Comparison of ENCODE assay signal across 39 cellular contexts in genomic region chr1:156342556-156342955, GRCh38. TPM values are rescaled to one million over a fixed set of nuclear protein-coding genes. Genes with fewer than 3 reads are reported as not detected.
DNase-seq lines count a peak whose midpoint lies in the region; ATAC-seq and TF ChIP-seq lines count a peak whose summit lies in the region.
"Had no signal": no experiment of that assay in that cellular context is flagged by ENCODE, and none has a peak within 500 bp of the region (broad histone marks: within the 10 kb centered on the region; RNA-seq: fewer than 3 reads in every experiment).

No MANE protein-coding gene starts in this region.

- H3K9me3 Mint-ChIP-seq in CD4-positive, alpha-beta T cell = no peaks in the 10 kb centered on the region
- H3K9me3 Mint-ChIP-seq: activated CD8-positive, alpha-beta T cell treated with anti-CD3 and anti-CD28 coated beads for 36 hours; activated naive CD4-positive, alpha-beta T cell treated with anti-CD3 and anti-CD28 coated beads, Interleukin-2, amount 50 U/mL, for 24 hours; activated T-helper 17 cell treated with anti-CD3 and anti-CD28 coated beads, Interleukin-2, amount 50 U/mL, for 72 hours; natural killer cell; stimulated activated naive CD8-positive, alpha-beta T cell treated with anti-CD3 and anti-CD28 coated beads, Interleukin-15, amount 100 ng/mL, for 72 hours; T-helper 1 cell treated with Interleukin-12 subunit alpha and Interleukin-12 subunit beta and Interleukin-4 antibody, amounts not matched to agents 30 μg/mL and 1 μg/mL, for 36 hours had no signal

- no peaks in the 10 kb centered on the region for H3K27me3 Mint-ChIP-seq in CD4-positive, alpha-beta T cell

- TF ChIP-seq POLR2A in upper lobe of left lung (IDR thresholded peaks at IDR 0.05) = no peak

- intact Hi-C loops in CD4-positive, alpha-beta T cell (cut with DNase I, micrococcal nuclease) = no loop called here

- WGBS in upper lobe of left lung, 2 donors = 82 to 96% methylated on average over 1 of the region's 1 CpG

- CTCF ChIA-PET in CD4-positive, alpha-beta T cell (lab: Charles Lee) = no interaction called here

- no peak for TF ChIP-seq CTCF in CD4-positive, alpha-beta T cell (IDR thresholded peaks at IDR 0.05)
- TF ChIP-seq CTCF in brain microvascular endothelial cell (IDR thresholded peaks at IDR 0.05; ENCODE audit: low read depth, low read length, missing control alignments) (no peak), upper lobe of left lung (IDR thresholded peaks at IDR 0.05) (no peak)

- H3K27me3 ChIP-seq in CD4-positive, alpha-beta T cell (ENCODE audit: control insufficient read depth, insufficient read depth, low read length) = no peaks in the 10 kb centered on the region
- H3K27me3 ChIP-seq in brain microvascular endothelial cell (replicated peaks) = no peaks in the 10 kb centered on the region
- H3K27me3 ChIP-seq in upper lobe of left lung = no peaks in the 10 kb centered on the region
- H3K27me3 ChIP-seq in MG63 = no peaks in the 10 kb centered on the region; the same call in 1 of the 2 replicates
- H3K27me3 ChIP-seq: cardiac muscle cell, colonic mucosa, thyroid gland had no signal

- POLR2A ChIA-PET in CD4-positive, alpha-beta T cell (lab: Charles Lee) = no interaction called here

- no peak for ATAC-seq in CD4-positive, alpha-beta T cell (ENCODE audit: poor library complexity)
- ATAC-seq in upper lobe of left lung (ENCODE audit: low FRiP score in 2 of 2) (no peak), HG02981 (IDR thresholded peaks at IDR 0.05; ENCODE audit: unreplicated experiment) (no peak), HG03135 (IDR thresholded peaks at IDR 0.05; ENCODE audit: unreplicated experiment) (no peak)
- ATAC-seq: activated CD8-positive, alpha-beta T cell treated with anti-CD3 and anti-CD28 coated beads for 36 hours; activated T-helper 17 cell treated with anti-CD3 and anti-CD28 coated beads, Interleukin-2, amount 50 U/mL, for 72 hours; GM12878; left ventricle myocardium superior; natural killer cell; Panc1; stimulated activated naive CD8-positive, alpha-beta T cell treated with anti-CD3 and anti-CD28 coated beads, Interleukin-15, amount 100 ng/mL, for 72 hours had no signal

- peaks cover 10% of the 10 kb centered on the region for H3K36me3 Mint-ChIP-seq in CD4-positive, alpha-beta T cell (ENCODE audit: low read depth)
- H3K36me3 Mint-ChIP-seq: natural killer cell had no signal

- no peaks in the 10 kb centered on the region for H3K9me3 ChIP-seq in CD4-positive, alpha-beta T cell (ENCODE audit: control insufficient read depth, low read length)
- H3K9me3 ChIP-seq in upper lobe of left lung (no peaks in the 10 kb centered on the region), MG63 (no peaks in the 10 kb centered on the region)
- H3K9me3 ChIP-seq: Caco-2, colonic mucosa, SK-N-SH, thyroid gland had no signal

- H3K27ac ChIP-seq in CD4-positive, alpha-beta T cell (ENCODE audit: low read depth, low read length) = no peak overlapping the region
- H3K27ac ChIP-seq in brain microvascular endothelial cell = no peak overlapping the region
- H3K27ac ChIP-seq in upper lobe of left lung = no peak overlapping the region
- H3K27ac ChIP-seq: cardiac muscle cell, colonic mucosa, HL-60, thyroid gland had no signal

- in situ Hi-C loops in brain microvascular endothelial cell (cut with HindIII; ENCODE audit: low pct_ligation_motif_present, low sequenced_read_pairs) = no loop called here

- peaks cover 10% of the 10 kb centered on the region for H3K4me1 Mint-ChIP-seq in CD4-positive, alpha-beta T cell (ENCODE audit: low read depth)
- H3K4me1 Mint-ChIP-seq: activated T-helper 17 cell treated with anti-CD3 and anti-CD28 coated beads, Interleukin-2, amount 50 U/mL, for 72 hours had no signal

- H3K4me1 ChIP-seq in upper lobe of left lung = no peaks in the 10 kb centered on the region
- H3K4me1 ChIP-seq: colonic mucosa, thyroid gland had no signal

- H3K27ac Mint-ChIP-seq in CD4-positive, alpha-beta T cell = no peak overlapping the region
- H3K27ac Mint-ChIP-seq: activated CD8-positive, alpha-beta T cell treated with anti-CD3 and anti-CD28 coated beads for 36 hours; activated naive CD4-positive, alpha-beta T cell treated with anti-CD3 and anti-CD28 coated beads, Interleukin-2, amount 50 U/mL, for 24 hours; activated T-helper 17 cell treated with anti-CD3 and anti-CD28 coated beads, Interleukin-2, amount 50 U/mL, for 72 hours; B cell; natural killer cell; stimulated activated naive CD8-positive, alpha-beta T cell treated with anti-CD3 and anti-CD28 coated beads, Interleukin-15, amount 100 ng/mL, for 72 hours; T-helper 1 cell treated with Interleukin-12 subunit alpha and Interleukin-12 subunit beta and Interleukin-4 antibody, amounts not matched to agents 30 μg/mL and 1 μg/mL, for 36 hours had no signal

- H3K36me3 ChIP-seq in brain microvascular endothelial cell (replicated peaks) (no peaks in the 10 kb centered on the region), upper lobe of left lung (no peaks in the 10 kb centered on the region), MG63 (no peaks in the 10 kb centered on the region; the same call in 1 of the 2 replicates)
- H3K36me3 ChIP-seq: cardiac muscle cell, colonic mucosa, thyroid gland had no signal

- no peak for DNase-seq in CD4-positive, alpha-beta T cell
- DNase-seq in M059J (ENCODE audit: low read depth) (peak; percentile 34), brain microvascular endothelial cell (peak; percentile 22), left kidney (ENCODE audit: low read depth, low spot score) (peak; percentile 16), upper lobe of left lung (no peak), MG63 (no peak)
- DNase-seq: activated CD4-positive, alpha-beta T cell treated with anti-CD3 and anti-CD28 coated beads for 1 hour; activated CD8-positive, alpha-beta T cell treated with anti-CD3 and anti-CD28 coated beads for 36 hours; Caco-2; colonic mucosa; effector memory CD4-positive, alpha-beta T cell; erythroblast; hippocampal formation; Kasumi-1; left ventricle myocardium superior; midbrain; natural killer cell; NCI-H1092; NCI-H1694 treated with DMSO at 0.1 percent for 48 hours; NCI-H526; SK-N-SH; small intestine; stimulated activated CD4-positive, alpha-beta T cell treated with anti-CD3 and anti-CD28 coated beads, Interleukin-1b, Interleukin-23, amount 100 ng/mL, for 48 hours; stimulated activated CD8-positive, alpha-beta memory T cell treated with anti-CD3 and anti-CD28 coated beads, Interleukin-4, amount 100 ng/mL, for 48 hours; stimulated activated naive CD8-positive, alpha-beta T cell treated with anti-CD3 and anti-CD28 coated beads, Interleukin-15, amount 100 ng/mL, for 72 hours; thyroid gland had no signal

- H3K4me3 Mint-ChIP-seq in CD4-positive, alpha-beta T cell = peak overlapping the region; percentile 23
- H3K4me3 Mint-ChIP-seq: activated CD8-positive, alpha-beta T cell treated with anti-CD3 and anti-CD28 coated beads for 36 hours; activated naive CD4-positive, alpha-beta T cell treated with anti-CD3 and anti-CD28 coated beads, Interleukin-2, amount 50 U/mL, for 24 hours; activated T-helper 17 cell treated with anti-CD3 and anti-CD28 coated beads, Interleukin-2, amount 50 U/mL, for 72 hours; B cell; natural killer cell; stimulated activated naive CD8-positive, alpha-beta T cell treated with anti-CD3 and anti-CD28 coated beads, Interleukin-15, amount 100 ng/mL, for 72 hours; T-helper 1 cell treated with Interleukin-12 subunit alpha and Interleukin-12 subunit beta and Interleukin-4 antibody, amounts not matched to agents 30 μg/mL and 1 μg/mL, for 36 hours had no signal

- H3K4me3 ChIP-seq in brain microvascular endothelial cell (ENCODE audit: low read depth, low read length) = no peak overlapping the region
- no peak overlapping the region for H3K4me3 ChIP-seq in upper lobe of left lung
- no peak overlapping the region for H3K4me3 ChIP-seq in MG63
- H3K4me3 ChIP-seq: cardiac muscle cell, colonic mucosa, GM12878, thyroid gland had no signal

- TF ChIP-seq EP300 in upper lobe of left lung (IDR thresholded peaks at IDR 0.05) = no peak

RNA-seq across cellular contexts. Expression of gene TSACC, which starts 4.2 kb away (rescaled TPM):
- total RNA-seq in CD4-positive, alpha-beta T cell = not detected
- total RNA-seq in M059J (2014; rRNA removed; shearing (Covaris generic)) = not detected in 2 replicates
- total RNA-seq in upper lobe of left lung = 1 to 10 TPM in 2 of 6 donors, not detected in 4; 1.1 to 4.2 TPM
- total RNA-seq in MG63 (2014; rRNA removed; shearing (Covaris generic); ENCODE audit: low replicate concordance) = 1.3 TPM in 1 of 2 replicates, not detected in the other
- total RNA-seq: A673, cardiac muscle cell, colonic mucosa, frontal cortex, GM12878, left ventricle myocardium superior, natural killer cell, osteocyte had no signal

RNA-seq across cellular contexts. Expression of gene CCT3, which starts 4.5 kb away (rescaled TPM):
- 10 to 100 TPM; 49.6 to 50.2 TPM for total RNA-seq in CD4-positive, alpha-beta T cell
- 406 and 432 TPM in 2 replicates for total RNA-seq in M059J (2014; rRNA removed; shearing (Covaris generic))
- 100 to 1,000 TPM in 4 of 6 donors, 10 to 100 TPM in 2; 53.5 to 171 (median 112) TPM for total RNA-seq in upper lobe of left lung
- 1,070 and 1,240 TPM in 2 replicates for total RNA-seq in MG63 (2014; rRNA removed; shearing (Covaris generic); ENCODE audit: low replicate concordance)

RNA-seq across cellular contexts. Expression of gene RHBG, which starts 26.5 kb away (rescaled TPM):
- not detected for total RNA-seq in CD4-positive, alpha-beta T cell
- total RNA-seq in M059J (2014; rRNA removed; shearing (Covaris generic)) = not detected in 2 replicates
- under 1 TPM in 1 of 6 donors, not detected in 5; 0.24 TPM for total RNA-seq in upper lobe of left lung
- not detected in 2 replicates for total RNA-seq in MG63 (2014; rRNA removed; shearing (Covaris generic); ENCODE audit: low replicate concordance)
- total RNA-seq: A673; activated CD8-positive, alpha-beta T cell treated with anti-CD3 and anti-CD28 coated beads for 36 hours; activated T-helper 17 cell treated with anti-CD3 and anti-CD28 coated beads, Interleukin-2, amount 50 U/mL, for 72 hours; B cell; cardiac muscle cell; frontal cortex; GM12878; left ventricle myocardium superior; natural killer cell; osteocyte; thyroid gland had no signal

RNA-seq across cellular contexts. Expression of gene VHLL, which starts 43.4 kb away (rescaled TPM):
- total RNA-seq in CD4-positive, alpha-beta T cell = not detected
- not detected in 2 replicates for total RNA-seq in M059J (2014; rRNA removed; shearing (Covaris generic))
- 1 to 10 TPM in 1 of 6 donors, not detected in 5; 7.3 TPM for total RNA-seq in upper lobe of left lung
- not detected in 2 replicates for total RNA-seq in MG63 (2014; rRNA removed; shearing (Covaris generic); ENCODE audit: low replicate concordance)
- total RNA-seq: A673, B cell, Caco-2, colonic mucosa, left ventricle myocardium superior, osteocyte, thyroid gland had no signal

RNA-seq across cellular contexts. Expression of gene GLMP, which starts 47.1 kb away (rescaled TPM):
- 10 to 100 TPM; 12.3 to 16.1 TPM for total RNA-seq in CD4-positive, alpha-beta T cell
- 95.1 and 99.0 TPM in 2 replicates for total RNA-seq in M059J (2014; rRNA removed; shearing (Covaris generic))
- total RNA-seq in upper lobe of left lung = 10 to 100 TPM; 22.1 to 80.4 (median 50.9) TPM
- total RNA-seq in MG63 (2014; rRNA removed; shearing (Covaris generic); ENCODE audit: low replicate concordance) = 2.9 and 8.7 TPM in 2 replicates

Comparison
In these comparisons a context has a peak if more than half of its experiments do, and no peak if none do; other contexts are left out.
1. DNase-seq: peak in M059J (single experiment), brain microvascular endothelial cell (single experiment) and left kidney (single experiment); none in CD4-positive, alpha-beta T cell (0 of 10), upper lobe of left lung (0 of 2) and MG63 (single experiment).